In the genomic region with DNA sequence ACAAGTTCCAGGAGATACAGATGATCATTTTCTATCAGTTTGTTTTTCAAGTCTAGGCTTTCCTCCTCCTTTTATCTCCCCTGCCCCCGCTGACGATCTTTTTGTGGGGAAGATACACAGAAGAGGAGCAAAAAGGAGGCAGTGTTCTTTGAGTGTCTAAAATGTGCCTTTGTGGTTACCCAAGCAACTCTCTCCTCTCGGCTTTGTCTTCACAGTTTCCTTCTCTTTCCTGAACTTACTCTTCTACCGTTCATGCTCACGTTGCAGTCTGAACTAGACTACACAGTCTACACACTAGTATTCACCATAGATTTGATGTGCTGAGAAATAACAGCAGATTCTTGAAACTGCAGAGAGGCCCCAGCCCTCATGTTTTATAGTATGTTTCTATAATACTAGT, we compare ENCODE assay signal across 15 cellular contexts. TPM values are rescaled to one million over a fixed set of nuclear protein-coding genes. Genes with fewer than 3 reads are reported as not detected.
DNase-seq lines count a peak whose midpoint lies in the region; ATAC-seq, FAIRE-seq and TF ChIP-seq lines count a peak whose summit lies in the region.
"Had no signal": no experiment of that assay in that cellular context is flagged by ENCODE, and none has a peak within 500 bp of the region (broad histone marks: within the 10 kb centered on the region; RNA-seq: fewer than 3 reads in every experiment).

No MANE protein-coding gene starts in this region.

- peak overlapping the region in 2 of 59 donors; percentile 20 to 34 for H3K4me3 ChIP-seq in dorsolateral prefrontal cortex
- no peak overlapping the region for H3K4me3 ChIP-seq in esophagus muscularis mucosa
- H3K4me3 ChIP-seq: GM23248 had no signal

- no peaks in the 10 kb centered on the region for H3K9me3 ChIP-seq in esophagus muscularis mucosa

- H3K27me3 Mint-ChIP-seq in T-helper 1 cell treated with Interleukin-12 subunit alpha and Interleukin-12 subunit beta and Interleukin-4 antibody, amounts not matched to agents 30 μg/mL and 1 μg/mL, for 36 hours (ENCODE audit: low read depth) = no peaks in the 10 kb centered on the region
- H3K27me3 Mint-ChIP-seq: stimulated activated memory B cell treated with anti-CD40 and anti-IgM and Interleukin-4, amounts not matched to agents 10 μg/mL and 1 μg/mL and 100 μg/mL, for 72 hours had no signal

- H3K36me3 Mint-ChIP-seq in T-helper 1 cell treated with Interleukin-12 subunit alpha and Interleukin-12 subunit beta and Interleukin-4 antibody, amounts not matched to agents 30 μg/mL and 1 μg/mL, for 36 hours (ENCODE audit: low read depth) = peaks cover 7% of the 10 kb centered on the region

- H3K27ac ChIP-seq in dorsolateral prefrontal cortex (peak overlapping the region in 51 of 59 donors; percentile 4 to 82 (median 60)), esophagus muscularis mucosa (replicated peaks in 1 of 4) (no peak overlapping the region)
- H3K27ac ChIP-seq: GM23248 had no signal

- no peaks in the 10 kb centered on the region for H3K27me3 ChIP-seq in dorsolateral prefrontal cortex
- no peaks in the 10 kb centered on the region for H3K27me3 ChIP-seq in esophagus muscularis mucosa

- ATAC-seq in GM21723 (IDR thresholded peaks at IDR 0.05; ENCODE audit: unreplicated experiment) (no peak), HG02884 (IDR thresholded peaks at IDR 0.05; ENCODE audit: unreplicated experiment) (no peak), HG02798 (IDR thresholded peaks at IDR 0.05; ENCODE audit: poor library complexity, unreplicated experiment) (no peak)
- ATAC-seq: right cardiac atrium; stimulated activated memory B cell treated with anti-CD40 and anti-IgM and Interleukin-4, amounts not matched to agents 10 μg/mL and 1 μg/mL and 100 μg/mL, for 72 hours had no signal

- WGBS in esophagus muscularis mucosa = 65% methylated on average over 5 of the region's 5 CpGs

- intact Hi-C loops in dorsolateral prefrontal cortex (cut with DNase I) = no loop called here
- intact Hi-C loops in esophagus muscularis mucosa (cut with DNase I) = no loop called here

- TF ChIP-seq CTCF in dorsolateral prefrontal cortex (IDR thresholded peaks at IDR 0.05 in 54 of 56, conservative IDR thresholded peaks at IDR 0.05 in 2 of 56; ENCODE audit: low read depth in 1 of 56, partially characterized antibody in 56 of 56) (no peak), esophagus muscularis mucosa (IDR thresholded peaks at IDR 0.05) (no peak)

- no peak for TF ChIP-seq EP300 in esophagus muscularis mucosa (IDR thresholded peaks at IDR 0.05)

- TF ChIP-seq POLR2A in GM12891 (IDR thresholded peaks at IDR 0.05; ENCODE audit: low read depth, low read length) (no peak), esophagus muscularis mucosa (IDR thresholded peaks at IDR 0.05; ENCODE audit: low read depth) (no peak)

- peak overlapping the region; percentile 0 for H3K27ac Mint-ChIP-seq in T-helper 1 cell treated with Interleukin-12 subunit alpha and Interleukin-12 subunit beta and Interleukin-4 antibody, amounts not matched to agents 30 μg/mL and 1 μg/mL, for 36 hours
- H3K27ac Mint-ChIP-seq: stimulated activated memory B cell treated with anti-CD40 and anti-IgM and Interleukin-4, amounts not matched to agents 10 μg/mL and 1 μg/mL and 100 μg/mL, for 72 hours had no signal

- DNase-seq in GM12891 (ENCODE audit: insufficient read length, low spot score) (no peak), dorsolateral prefrontal cortex (no peak), pons (ENCODE audit: low spot score) (peak; percentile 56), esophagus muscularis mucosa (ENCODE audit: extremely low spot score) (no peak)
- DNase-seq: activated CD4-positive, CD25-positive, alpha-beta regulatory T cell treated with anti-CD3 and anti-CD28 coated beads, Interleukin-2, amount 50 U/mL, for 72 hours; GM23248; NCI-H446; right cardiac atrium; stimulated activated CD4-positive, alpha-beta T cell treated with anti-CD3 and anti-CD28 coated beads, Interleukin-4, amount 100 ng/mL, for 24 hours had no signal

- peak overlapping the region; percentile 22 for H3K4me3 Mint-ChIP-seq in T-helper 1 cell treated with Interleukin-12 subunit alpha and Interleukin-12 subunit beta and Interleukin-4 antibody, amounts not matched to agents 30 μg/mL and 1 μg/mL, for 36 hours
- H3K4me3 Mint-ChIP-seq: stimulated activated memory B cell treated with anti-CD40 and anti-IgM and Interleukin-4, amounts not matched to agents 10 μg/mL and 1 μg/mL and 100 μg/mL, for 72 hours had no signal

- H3K4me1 ChIP-seq in esophagus muscularis mucosa = peaks cover 0 to 5% (median 0%) of the 10 kb centered on the region in 4 donors

- peaks cover 41% of the 10 kb centered on the region for H3K4me1 Mint-ChIP-seq in T-helper 1 cell treated with Interleukin-12 subunit alpha and Interleukin-12 subunit beta and Interleukin-4 antibody, amounts not matched to agents 30 μg/mL and 1 μg/mL, for 36 hours (ENCODE audit: low read depth)

- H3K36me3 ChIP-seq in esophagus muscularis mucosa = no peaks in the 10 kb centered on the region

- no peaks in the 10 kb centered on the region for H3K9me3 Mint-ChIP-seq in T-helper 1 cell treated with Interleukin-12 subunit alpha and Interleukin-12 subunit beta and Interleukin-4 antibody, amounts not matched to agents 30 μg/mL and 1 μg/mL, for 36 hours
- H3K9me3 Mint-ChIP-seq: stimulated activated memory B cell treated with anti-CD40 and anti-IgM and Interleukin-4, amounts not matched to agents 10 μg/mL and 1 μg/mL and 100 μg/mL, for 72 hours had no signal

- FAIRE-seq in GM12891 (lab: Jason Lieb, UNC) = peak; percentile 61

TF ChIP-seq in GM12891, 5 proteins besides CTCF, POLR2A, EP300 and RAD21:
- TF ChIP-seq TAF1 (IDR thresholded peaks at IDR 0.05; ENCODE audit: low read depth, low read length) (no peak), SPI1 (IDR thresholded peaks at IDR 0.05; ENCODE audit: low read depth, low read length) (no peak), POLR2AphosphoS5 (IDR thresholded peaks at IDR 0.05; ENCODE audit: low read depth, low read length) (no peak), PAX5 (IDR thresholded peaks at IDR 0.05; ENCODE audit: insufficient read depth, low read length, severe bottlenecking) (no peak), POU2F2 (IDR thresholded peaks at IDR 0.05; ENCODE audit: low read depth, low read length) (no peak)
TF ChIP-seq in GM12891: peak in this region for 0.

RNA-seq across cellular contexts. Expression of a gene that starts 23.6 kb away (rescaled TPM):
- polyA plus RNA-seq in GM12891 (2012; ENCODE audit: low read depth, missing spikeins) = 7.8 TPM
- 10 to 100 TPM; 10.4 to 41.3 (median 27.0) TPM for total RNA-seq in dorsolateral prefrontal cortex
- 1 to 10 TPM in 3 of 4 donors, under 1 TPM in 1; 0.83 to 5.9 (median 2.8) TPM for total RNA-seq in esophagus muscularis mucosa

RNA-seq across cellular contexts. Expression of a gene that starts 36.9 kb away (rescaled TPM):
- polyA plus RNA-seq in GM12891 (2012; ENCODE audit: low read depth, missing spikeins) = not detected
- total RNA-seq in dorsolateral prefrontal cortex = under 1 TPM in 4 of 120 experiments, not detected in 116; 0.45 to 0.63 (median 0.56) TPM
- total RNA-seq in esophagus muscularis mucosa = not detected
- total RNA-seq: epithelial cell of proximal tubule, GM23248 had no signal
- polyA plus RNA-seq: GM23248 had no signal

Comparison
In these comparisons a context has a peak if more than half of its experiments do, and no peak if none do; other contexts are left out.
1. H3K27ac ChIP-seq: peak in dorsolateral prefrontal cortex (51 of 59); none in esophagus muscularis mucosa (0 of 4).